ENCODE assay signal across 17 cellular contexts in genomic region chr7:152711444-152711944, GRCh38. TPM values are rescaled to one million over a fixed set of nuclear protein-coding genes. Genes with fewer than 3 reads are reported as not detected.
DNase-seq lines count a peak whose midpoint lies in the region; ATAC-seq, FAIRE-seq and TF ChIP-seq lines count a peak whose summit lies in the region.
"Had no signal": no experiment of that assay in that cellular context is flagged by ENCODE, and none has a peak within 500 bp of the region (broad histone marks: within the 10 kb centered on the region; RNA-seq: fewer than 3 reads in every experiment).

No MANE protein-coding gene starts in this region.

- H3K4me3 ChIP-seq in A549 (no peak overlapping the region), bronchial epithelial cell (ENCODE audit: low read depth, low read length) (no peak overlapping the region)

- TF ChIP-seq EP300 in A549 (IDR thresholded peaks at IDR 0.05): no peak

- no peak for TF ChIP-seq RAD21 in A549 (conservative IDR thresholded peaks at IDR 0.05 in 1 of 2, IDR thresholded peaks at IDR 0.05 in 1 of 2)

- H3K4me1 Mint-ChIP-seq in T-helper 2 cell treated with Interferon-gamma antibody and Interleukin-4, amounts not matched to agents 5 μg/mL and 100 μg/mL, for 36 hours (ENCODE audit: low read depth): no peaks in the 10 kb centered on the region

- no peaks in the 10 kb centered on the region for H3K36me3 Mint-ChIP-seq in T-helper 2 cell treated with Interferon-gamma antibody and Interleukin-4, amounts not matched to agents 5 μg/mL and 100 μg/mL, for 36 hours (ENCODE audit: low read depth)

- peak in 1 of 2 experiments; percentile 22; a peak in 2 of 6 replicates for ATAC-seq in A549

- no peaks in the 10 kb centered on the region for H3K9me3 Mint-ChIP-seq in T-helper 2 cell treated with Interferon-gamma antibody and Interleukin-4, amounts not matched to agents 5 μg/mL and 100 μg/mL, for 36 hours
- H3K9me3 Mint-ChIP-seq: T-helper 1 cell treated with Interleukin-12 subunit alpha and Interleukin-12 subunit beta and Interleukin-4 antibody, amounts not matched to agents 30 μg/mL and 1 μg/mL, for 36 hours had no signal

- no peak overlapping the region for H3K27ac Mint-ChIP-seq in T-helper 2 cell treated with Interferon-gamma antibody and Interleukin-4, amounts not matched to agents 5 μg/mL and 100 μg/mL, for 36 hours
- H3K27ac Mint-ChIP-seq: T-helper 1 cell treated with Interleukin-12 subunit alpha and Interleukin-12 subunit beta and Interleukin-4 antibody, amounts not matched to agents 30 μg/mL and 1 μg/mL, for 36 hours had no signal

- no peak overlapping the region for H3K4me3 Mint-ChIP-seq in T-helper 2 cell treated with Interferon-gamma antibody and Interleukin-4, amounts not matched to agents 5 μg/mL and 100 μg/mL, for 36 hours
- H3K4me3 Mint-ChIP-seq: T-helper 1 cell treated with Interleukin-12 subunit alpha and Interleukin-12 subunit beta and Interleukin-4 antibody, amounts not matched to agents 30 μg/mL and 1 μg/mL, for 36 hours had no signal

- H3K27ac ChIP-seq in 22Rv1 (peak overlapping the region; percentile 54), A549 (peak overlapping the region in 1 of 2 experiments; percentile 70; a peak in 3 of 6 replicates)
- H3K27ac ChIP-seq: RWPE1 had no signal

- TF ChIP-seq CTCF in 22Rv1 (IDR thresholded peaks at IDR 0.05) (peak; percentile 37), A549 (IDR thresholded peaks at IDR 0.05) (no peak; the same call in 2 of the 3 replicates), bronchial epithelial cell (IDR thresholded peaks at IDR 0.05; ENCODE audit: insufficient read depth, low read length, severe bottlenecking) (no peak)

- H3K4me1 ChIP-seq in A549: peaks cover 22% of the 10 kb centered on the region

- POLR2A ChIA-PET in A549 (lab: Yijun Ruan, JAX): no interaction called here

- 83% methylated on average over 9 of the region's 9 CpGs for WGBS in A549 (ENCODE audit: missing lambda C conversion rate)

- CTCF ChIA-PET in A549 (lab: Yijun Ruan, JAX): interaction anchor here (1.5 to 1.6 kb wide), 2 partner anchors 31 to 376 kb away, joined by 3 to 5 read pairs; no protein-coding TSS in a partner anchor

- FAIRE-seq in A549 (lab: Jason Lieb, UNC) (no peak), bronchial epithelial cell (lab: Jason Lieb, UNC) (no peak)
- FAIRE-seq: GM18507 had no signal

- H3K36me3 ChIP-seq in bronchial epithelial cell (ENCODE audit: control insufficient read depth, insufficient read depth, low read length): no peaks in the 10 kb centered on the region

- 0 out of 3 replicates have a peak, but pooled peaks cover 1% of the 10 kb centered on the region for H3K9me3 ChIP-seq in A549

- peak overlapping the region; percentile 50 for H3K4me2 ChIP-seq in A549

- no peaks in the 10 kb centered on the region for H3K27me3 ChIP-seq in bronchial epithelial cell (ENCODE audit: control insufficient read depth, insufficient read depth, low read length)

- no peaks in the 10 kb centered on the region for H3K27me3 Mint-ChIP-seq in T-helper 2 cell treated with Interferon-gamma antibody and Interleukin-4, amounts not matched to agents 5 μg/mL and 100 μg/mL, for 36 hours (ENCODE audit: low read depth)

- no peak for DNase-seq in A549 (ENCODE audit: low read depth in 1 of 2, low spot score in 1 of 2)
- DNase-seq in NCI-H69 (lab: John Stamatoyannopoulos, UW): peak; percentile 53
- DNase-seq in bronchial epithelial cell (ENCODE audit: low read depth): peak; percentile 48
- no peak for DNase-seq in T-helper 2 cell treated with Interferon-gamma antibody and Interleukin-4, amounts not matched to agents 5 μg/mL and 100 μg/mL, for 36 hours (ENCODE audit: low spot score)
- DNase-seq in SIG-M5 (lab: John Stamatoyannopoulos, UW): no peak
- no peak for DNase-seq in cerebellum (ENCODE audit: low spot score)
- DNase-seq: Kasumi-1, NCI-H1092 treated with DMSO at 0.1 percent for 48 hours, NCI-H1436, NCI-H2081, NCI-H2171 treated with DMSO at 0.1 percent for 48 hours, NCI-H345, NCI-H524 had no signal

- TF ChIP-seq POLR2A in A549 (IDR thresholded peaks at IDR 0.05; ENCODE audit: low read length): no peak

TF ChIP-seq in A549, 52 proteins besides CTCF, POLR2A, EP300 and RAD21:
- TF ChIP-seq ZSCAN20 (CRISPR knock-in tag; IDR thresholded peaks at IDR 0.05) (no peak), EHF (CRISPR knock-in tag; IDR thresholded peaks at IDR 0.05) (no peak), PBX3 (IDR thresholded peaks at IDR 0.05) (no peak), HOXB5 (CRISPR knock-in tag; IDR thresholded peaks at IDR 0.05) (no peak), HOXA7 (CRISPR knock-in tag; IDR thresholded peaks at IDR 0.05) (no peak), BCL3 (IDR thresholded peaks at IDR 0.05) (no peak), CHD2 (IDR thresholded peaks at IDR 0.05; ENCODE audit: low read length, partially characterized antibody) (no peak)

RNA-seq across cellular contexts. Expression of gene XRCC2, which starts 35.6 kb away (rescaled TPM):
- polyA plus RNA-seq in A549 (2011; rRNA removed): 10.1 and 13.1 TPM in 2 replicates
- 5.0 and 5.1 TPM in 2 replicates for polyA plus RNA-seq in A549 (2012; cell fraction: cytosol; rRNA removed)
- polyA plus RNA-seq in A549 (2012; cell fraction: nucleus; rRNA removed): 7.1 and 8.9 TPM in 2 replicates
- 12.2 to 14.3 TPM (median 12.3 TPM) in 3 replicates for polyA plus RNA-seq in A549 (2017; fragmentation: RNase III; extraction: RNeasy Plus Mini Kit Qiagen cat#74134 plus additional on column Dnase treatment)
- polyA minus RNA-seq in A549 (2011; rRNA and poly(A)+ RNA removed): 4.1 and 4.4 TPM in 2 replicates
- total RNA-seq in bronchial epithelial cell: 0.26 TPM in 2 replicates
- total RNA-seq in cerebellum: 10.0 TPM

RNA-seq across cellular contexts. Expression of gene ACTR3B, which starts 48.1 kb away (rescaled TPM):
- polyA plus RNA-seq in A549 (2011; rRNA removed): 12.3 and 13.6 TPM in 2 replicates
- 10.0 and 10.7 TPM in 2 replicates for polyA plus RNA-seq in A549 (2012; cell fraction: cytosol; rRNA removed)
- 9.7 and 12.6 TPM in 2 replicates for polyA plus RNA-seq in A549 (2012; cell fraction: nucleus; rRNA removed)
- polyA plus RNA-seq in A549 (2017; fragmentation: RNase III; extraction: RNeasy Plus Mini Kit Qiagen cat#74134 plus additional on column Dnase treatment): 8.2 to 8.7 TPM (median 8.6 TPM) in 3 replicates
- 6.9 and 8.6 TPM in 2 replicates for polyA minus RNA-seq in A549 (2011; rRNA and poly(A)+ RNA removed)
- total RNA-seq in bronchial epithelial cell: 6.1 and 7.3 TPM in 2 replicates
- 22.8 TPM for total RNA-seq in cerebellum

Comparison
In these comparisons a context has a peak if more than half of its experiments do, and no peak if none do; other contexts are left out.
1. DNase-seq: peak in NCI-H69 (single experiment) and bronchial epithelial cell (single experiment); none in A549 (0 of 2), T-helper 2 cell treated with Interferon-gamma antibody and Interleukin-4, amounts not matched to agents 5 μg/mL and 100 μg/mL, for 36 hours (single experiment), SIG-M5 (single experiment) and cerebellum (single experiment).